ENCODE assay signal across 2 cellular contexts in the genomic region with DNA sequence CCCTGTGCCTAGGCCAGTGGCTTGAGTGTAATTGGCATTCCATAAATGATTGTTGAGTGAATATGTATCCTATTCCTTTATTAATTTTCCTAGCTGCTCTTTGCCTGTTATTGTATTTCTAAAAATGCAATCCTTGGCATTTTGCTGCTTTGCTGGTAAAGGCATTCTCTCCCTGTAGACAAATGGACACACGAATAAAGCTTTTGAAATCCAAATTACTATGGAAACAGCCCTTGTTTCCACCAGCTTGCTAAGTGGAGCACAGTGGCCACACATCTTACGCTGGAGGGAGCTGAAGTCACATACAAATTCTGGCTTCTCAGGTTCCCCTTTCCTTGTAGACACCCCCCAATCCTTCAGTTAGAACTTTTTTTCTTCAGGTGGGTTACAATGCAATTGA.
TF ChIP-seq lines count a peak whose summit lies in the region.

No MANE protein-coding gene starts in this region.

TF ChIP-seq in HepG2, 621 proteins besides CTCF, POLR2A, EP300 and RAD21:
- TF ChIP-seq ZNF777 (CRISPR knock-in tag; IDR thresholded peaks at IDR 0.05) (no peak), NAIF1 (CRISPR knock-in tag; IDR thresholded peaks at IDR 0.05; ENCODE audit: borderline replicate concordance) (no peak), KLF9 (CRISPR knock-in tag; IDR thresholded peaks at IDR 0.05; ENCODE audit: low read depth) (no peak)
- TF ChIP-seq, protein P1, sequence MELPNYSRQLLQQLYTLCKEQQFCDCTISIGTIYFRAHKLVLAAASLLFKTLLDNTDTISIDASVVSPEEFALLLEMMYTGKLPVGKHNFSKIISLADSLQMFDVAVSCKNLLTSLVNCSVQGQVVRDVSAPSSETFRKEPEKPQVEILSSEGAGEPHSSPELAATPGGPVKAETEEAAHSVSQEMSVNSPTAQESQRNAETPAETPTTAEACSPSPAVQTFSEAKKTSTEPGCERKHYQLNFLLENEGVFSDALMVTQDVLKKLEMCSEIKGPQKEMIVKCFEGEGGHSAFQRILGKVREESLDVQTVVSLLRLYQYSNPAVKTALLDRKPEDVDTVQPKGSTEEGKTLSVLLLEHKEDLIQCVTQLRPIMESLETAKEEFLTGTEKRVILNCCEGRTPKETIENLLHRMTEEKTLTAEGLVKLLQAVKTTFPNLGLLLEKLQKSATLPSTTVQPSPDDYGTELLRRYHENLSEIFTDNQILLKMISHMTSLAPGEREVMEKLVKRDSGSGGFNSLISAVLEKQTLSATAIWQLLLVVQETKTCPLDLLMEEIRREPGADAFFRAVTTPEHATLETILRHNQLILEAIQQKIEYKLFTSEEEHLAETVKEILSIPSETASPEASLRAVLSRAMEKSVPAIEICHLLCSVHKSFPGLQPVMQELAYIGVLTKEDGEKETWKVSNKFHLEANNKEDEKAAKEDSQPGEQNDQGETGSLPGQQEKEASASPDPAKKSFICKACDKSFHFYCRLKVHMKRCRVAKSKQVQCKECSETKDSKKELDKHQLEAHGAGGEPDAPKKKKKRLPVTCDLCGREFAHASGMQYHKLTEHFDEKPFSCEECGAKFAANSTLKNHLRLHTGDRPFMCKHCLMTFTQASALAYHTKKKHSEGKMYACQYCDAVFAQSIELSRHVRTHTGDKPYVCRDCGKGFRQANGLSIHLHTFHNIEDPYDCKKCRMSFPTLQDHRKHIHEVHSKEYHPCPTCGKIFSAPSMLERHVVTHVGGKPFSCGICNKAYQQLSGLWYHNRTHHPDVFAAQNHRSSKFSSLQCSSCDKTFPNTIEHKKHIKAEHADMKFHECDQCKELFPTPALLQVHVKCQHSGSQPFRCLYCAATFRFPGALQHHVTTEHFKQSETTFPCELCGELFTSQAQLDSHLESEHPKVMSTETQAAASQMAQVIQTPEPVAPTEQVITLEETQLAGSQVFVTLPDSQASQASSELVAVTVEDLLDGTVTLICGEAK (IDR thresholded peaks at IDR 0.05): peak; percentile 40; the same call in 1 of the 2 replicates
- TF ChIP-seq, protein P1 (CRISPR knock-in tag; IDR thresholded peaks at IDR 0.05): peak; percentile 28; the same call in 1 of the 2 replicates

TF ChIP-seq in GM12878, 131 proteins besides CTCF, POLR2A, EP300 and RAD21:
- no peak for TF ChIP-seq SMAD5 (IDR thresholded peaks at IDR 0.05; ENCODE audit: low read depth)
- no peak for TF ChIP-seq ZNF622 (IDR thresholded peaks at IDR 0.05)
- no peak for TF ChIP-seq TCF7 (IDR thresholded peaks at IDR 0.05; ENCODE audit: borderline replicate concordance)
- TF ChIP-seq, protein P1 (IDR thresholded peaks at IDR 0.05; ENCODE audit: borderline replicate concordance): peak; percentile 41; the same call in 1 of the 2 replicates
- no peak for TF ChIP-seq BMI1 (IDR thresholded peaks at IDR 0.05; ENCODE audit: borderline replicate concordance)
- TF ChIP-seq, protein P2, sequence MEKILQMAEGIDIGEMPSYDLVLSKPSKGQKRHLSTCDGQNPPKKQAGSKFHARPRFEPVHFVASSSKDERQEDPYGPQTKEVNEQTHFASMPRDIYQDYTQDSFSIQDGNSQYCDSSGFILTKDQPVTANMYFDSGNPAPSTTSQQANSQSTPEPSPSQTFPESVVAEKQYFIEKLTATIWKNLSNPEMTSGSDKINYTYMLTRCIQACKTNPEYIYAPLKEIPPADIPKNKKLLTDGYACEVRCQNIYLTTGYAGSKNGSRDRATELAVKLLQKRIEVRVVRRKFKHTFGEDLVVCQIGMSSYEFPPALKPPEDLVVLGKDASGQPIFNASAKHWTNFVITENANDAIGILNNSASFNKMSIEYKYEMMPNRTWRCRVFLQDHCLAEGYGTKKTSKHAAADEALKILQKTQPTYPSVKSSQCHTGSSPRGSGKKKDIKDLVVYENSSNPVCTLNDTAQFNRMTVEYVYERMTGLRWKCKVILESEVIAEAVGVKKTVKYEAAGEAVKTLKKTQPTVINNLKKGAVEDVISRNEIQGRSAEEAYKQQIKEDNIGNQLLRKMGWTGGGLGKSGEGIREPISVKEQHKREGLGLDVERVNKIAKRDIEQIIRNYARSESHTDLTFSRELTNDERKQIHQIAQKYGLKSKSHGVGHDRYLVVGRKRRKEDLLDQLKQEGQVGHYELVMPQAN (conservative IDR thresholded peaks at IDR 0.05): no peak
